In the genomic region with DNA sequence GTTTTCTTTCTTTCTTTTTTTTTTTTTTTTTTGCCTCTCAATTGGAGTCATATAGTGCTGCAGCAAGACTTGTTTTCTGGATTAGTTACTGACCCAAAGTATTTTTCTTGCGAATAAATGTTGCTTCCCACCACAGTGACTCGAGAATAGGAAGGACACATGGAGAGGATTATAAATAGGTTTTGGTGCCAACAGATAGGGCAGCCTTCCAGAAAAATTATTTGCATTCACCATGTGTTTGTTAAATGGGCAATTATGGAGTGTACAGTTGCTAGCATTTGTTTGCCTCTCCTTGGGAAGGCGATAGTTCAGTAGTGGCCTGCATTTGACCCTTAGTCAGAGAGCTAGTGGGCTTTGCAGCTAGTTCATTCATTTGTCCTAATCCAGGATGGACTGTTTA, we compare ENCODE assay signal across 11 cellular contexts.
A peak's percentile ranks its signal among the peaks of the same experiment; 100 is the strongest.
DNase-seq lines count a peak whose midpoint lies in the region; ATAC-seq and TF ChIP-seq lines count a peak whose summit lies in the region.
"Had no signal": no experiment of that assay in that cellular context is flagged by ENCODE, and none has a peak within 500 bp of the region (broad histone marks: within the 10 kb centered on the region; RNA-seq: fewer than 3 reads in every experiment).

No MANE protein-coding gene starts in this region.

- no peaks in the 10 kb centered on the region for H3K27me3 ChIP-seq in A673 (replicated peaks; ENCODE audit: insufficient read depth, low read depth, low read length, poor library complexity)
- H3K27me3 ChIP-seq: hepatocyte, SJSA1 had no signal

- no peak for ATAC-seq in left colon
- no peak for ATAC-seq in mucosa of descending colon
- no peak for ATAC-seq in GM19328 (IDR thresholded peaks at IDR 0.05; ENCODE audit: unreplicated experiment)
- ATAC-seq in GM18502 (IDR thresholded peaks at IDR 0.05; ENCODE audit: poor library complexity, unreplicated experiment) = no peak

- peaks cover 9% of the 10 kb centered on the region for H3K4me1 ChIP-seq in A673 (ENCODE audit: insufficient read depth, low read length, poor library complexity, severe bottlenecking)
- H3K4me1 ChIP-seq in HEK293 (ENCODE audit: control insufficient read depth, insufficient read depth, low read length) = peaks cover 18% of the 10 kb centered on the region
- no peaks in the 10 kb centered on the region for H3K4me1 ChIP-seq in mucosa of descending colon (ENCODE audit: low read depth)

- H3K9me3 ChIP-seq in A673 (ENCODE audit: low read depth, low read length, poor library complexity, severe bottlenecking) (no peaks in the 10 kb centered on the region), HEK293 (ENCODE audit: control insufficient read depth, insufficient read depth, low read depth, low read length) (no peaks in the 10 kb centered on the region), mucosa of descending colon (no peaks in the 10 kb centered on the region)
- H3K9me3 ChIP-seq: SJSA1 had no signal

- TF ChIP-seq CTCF in A673 (conservative IDR thresholded peaks at IDR 0.05; ENCODE audit: low read depth, low read length) (no peak), HEK293 (tag by site-specific recombination; IDR thresholded peaks at IDR 0.05) (no peak), mucosa of descending colon (IDR thresholded peaks at IDR 0.05) (no peak)

- no TSS peak for BruUV-seq in A673 (replicated peaks; lab: Mats Ljungman, UMichigan)

- intact Hi-C loops in A673 (cut with micrococcal nuclease; ENCODE audit: unreplicated experiment) = no loop called here
- intact Hi-C loops in left colon (cut with DNase I, micrococcal nuclease) = no loop called here
- intact Hi-C loops in mucosa of descending colon (cut with DNase I, micrococcal nuclease) = no loop called here

- H3K27ac ChIP-seq in A673 (ENCODE audit: low read depth, low read length, poor library complexity, severe bottlenecking) (no peak overlapping the region), HEK293 (ENCODE audit: extremely low read depth, low read depth, low read length) (no peak overlapping the region)
- H3K27ac ChIP-seq: SJSA1 had no signal

- DNase-seq in A673 (ENCODE audit: low spot score) (peak; percentile 44), NCI-H748 (lab: John Stamatoyannopoulos, UW; ENCODE audit: unreplicated experiment) (peak; percentile 85), fibroblast of peridontal ligament (ENCODE audit: extremely low read depth) (peak; percentile 92), left colon (no peak), mucosa of descending colon (no peak)
- DNase-seq: stimulated activated CD4-positive, alpha-beta T cell treated with anti-CD3 and anti-CD28 coated beads, Interleukin-15, amount 100 ng/mL, for 24 hours had no signal

- H3K36me3 ChIP-seq in A673 (ENCODE audit: insufficient read depth, low read length, poor library complexity, severe bottlenecking) (no peaks in the 10 kb centered on the region), HEK293 (ENCODE audit: control insufficient read depth in 2 of 2, insufficient read depth in 1 of 2, low read length in 2 of 2) (no peaks in the 10 kb centered on the region), mucosa of descending colon (ENCODE audit: low read depth) (no peaks in the 10 kb centered on the region)
- H3K36me3 ChIP-seq: SJSA1 had no signal

- CTCF ChIA-PET in A673 (lab: Charles Lee) (no interaction called here), HEK293 (lab: Yijun Ruan, JAX) (no interaction called here)

- POLR2A ChIA-PET in A673 (lab: Charles Lee; ENCODE audit: low non-redundant PET) = no interaction called here
- POLR2A ChIA-PET in HEK293 (lab: Yijun Ruan, JAX) = no interaction called here

- H3K4me3 ChIP-seq in A673 (ENCODE audit: low read depth, low read length, poor library complexity, severe bottlenecking) (no peak overlapping the region), HEK293 (ENCODE audit: low read depth, low read length) (no peak overlapping the region), mucosa of descending colon (no peak overlapping the region)
- H3K4me3 ChIP-seq: hepatocyte, SJSA1 had no signal

TF ChIP-seq in HEK293, 187 proteins besides CTCF, POLR2A, EP300 and RAD21:
- no peak for TF ChIP-seq ZNF138 (tag by site-specific recombination; IDR thresholded peaks at IDR 0.05; ENCODE audit: borderline replicate concordance)
- TF ChIP-seq SP2 (tag by site-specific recombination; IDR thresholded peaks at IDR 0.05) = no peak
- TF ChIP-seq, protein P1, sequence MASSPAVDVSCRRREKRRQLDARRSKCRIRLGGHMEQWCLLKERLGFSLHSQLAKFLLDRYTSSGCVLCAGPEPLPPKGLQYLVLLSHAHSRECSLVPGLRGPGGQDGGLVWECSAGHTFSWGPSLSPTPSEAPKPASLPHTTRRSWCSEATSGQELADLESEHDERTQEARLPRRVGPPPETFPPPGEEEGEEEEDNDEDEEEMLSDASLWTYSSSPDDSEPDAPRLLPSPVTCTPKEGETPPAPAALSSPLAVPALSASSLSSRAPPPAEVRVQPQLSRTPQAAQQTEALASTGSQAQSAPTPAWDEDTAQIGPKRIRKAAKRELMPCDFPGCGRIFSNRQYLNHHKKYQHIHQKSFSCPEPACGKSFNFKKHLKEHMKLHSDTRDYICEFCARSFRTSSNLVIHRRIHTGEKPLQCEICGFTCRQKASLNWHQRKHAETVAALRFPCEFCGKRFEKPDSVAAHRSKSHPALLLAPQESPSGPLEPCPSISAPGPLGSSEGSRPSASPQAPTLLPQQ (tag by site-specific recombination; IDR thresholded peaks at IDR 0.05) = peak; percentile 87
- no peak for TF ChIP-seq ZNF211 (tag by site-specific recombination; IDR thresholded peaks at IDR 0.05; ENCODE audit: low read depth)
- TF ChIP-seq ZNF501 (tag by site-specific recombination; IDR thresholded peaks at IDR 0.05) = no peak
- TF ChIP-seq HOXC10 (CRISPR knock-in tag; IDR thresholded peaks at IDR 0.05) = no peak

Comparison
In these comparisons a context has a peak if more than half of its experiments do, and no peak if none do; other contexts are left out.
1. DNase-seq: peak in A673 (single experiment), NCI-H748 (single experiment) and fibroblast of peridontal ligament (single experiment); none in left colon (0 of 2) and mucosa of descending colon (0 of 3).